Comparison of ENCODE assay signal across 11 cellular contexts in genomic region chrX:44927398-44927797, GRCh38.
"Had no signal": no experiment of that assay in that cellular context is flagged by ENCODE, and none has a peak within 500 bp of the region (broad histone marks: within the 10 kb centered on the region; RNA-seq: fewer than 3 reads in every experiment).

No MANE protein-coding gene starts in this region.

- H3K27ac ChIP-seq: hepatocyte, spleen, thoracic aorta, upper lobe of left lung had no signal

- H3K4me2 ChIP-seq: hepatocyte had no signal

- ATAC-seq: SK-N-SH treated with all-trans-retinoic acid at 6 μM for 48 hours, T-cell, WTC11 had no signal

- H3K4me3 Mint-ChIP-seq: activated CD4-positive, alpha-beta T cell treated with anti-CD3 and anti-CD28 coated beads, Interleukin-2, amount 10 ng/mL, durations not matched to agents 24 days and 14 days; activated naive CD8-positive, alpha-beta T cell; stimulated activated naive B cell treated with anti-CD40 and anti-IgM and Interleukin-4, amounts not matched to agents 10 μg/mL and 1 μg/mL and 100 μg/mL, for 72 hours; WTC11 had no signal

- H3K27ac Mint-ChIP-seq: activated CD4-positive, alpha-beta T cell treated with anti-CD3 and anti-CD28 coated beads, Interleukin-2, amount 10 ng/mL, durations not matched to agents 24 days and 14 days; stimulated activated naive B cell treated with anti-CD40 and anti-IgM and Interleukin-4, amounts not matched to agents 10 μg/mL and 1 μg/mL and 100 μg/mL, for 72 hours; WTC11 had no signal

- DNase-seq: activated CD4-positive, alpha-beta T cell treated with anti-CD3 and anti-CD28 coated beads, Interleukin-2, amount 10 ng/mL, durations not matched to agents 24 days and 14 days; activated CD8-positive, alpha-beta memory T cell treated with anti-CD3 and anti-CD28 coated beads, Interleukin-2, amount 50 U/mL, for 48 hours; spleen; stimulated activated naive B cell treated with anti-CD40 and anti-IgM and Interleukin-4, amounts not matched to agents 10 μg/mL and 1 μg/mL and 100 μg/mL, for 72 hours; T-cell; upper lobe of left lung had no signal

- H3K27me3 Mint-ChIP-seq: activated CD4-positive, alpha-beta T cell treated with anti-CD3 and anti-CD28 coated beads, Interleukin-2, amount 10 ng/mL, durations not matched to agents 24 days and 14 days; activated naive CD8-positive, alpha-beta T cell; stimulated activated naive B cell treated with anti-CD40 and anti-IgM and Interleukin-4, amounts not matched to agents 10 μg/mL and 1 μg/mL and 100 μg/mL, for 72 hours; T-cell had no signal

- H3K4me3 ChIP-seq: hepatocyte, spleen, thoracic aorta, upper lobe of left lung had no signal

- H3K27me3 ChIP-seq: hepatocyte, spleen, upper lobe of left lung had no signal

- H3K9me3 Mint-ChIP-seq: activated CD4-positive, alpha-beta T cell treated with anti-CD3 and anti-CD28 coated beads, Interleukin-2, amount 10 ng/mL, durations not matched to agents 24 days and 14 days; stimulated activated naive B cell treated with anti-CD40 and anti-IgM and Interleukin-4, amounts not matched to agents 10 μg/mL and 1 μg/mL and 100 μg/mL, for 72 hours had no signal

- H3K36me3 Mint-ChIP-seq: activated naive CD8-positive, alpha-beta T cell had no signal

- H3K36me3 ChIP-seq: spleen, thoracic aorta, upper lobe of left lung had no signal

- H3K9me3 ChIP-seq: spleen, thoracic aorta, upper lobe of left lung had no signal

- H2AFZ ChIP-seq: hepatocyte had no signal
